Comparison of ENCODE assay signal across 10 cellular contexts in genomic region chr20:58895099-58895795, GRCh38. TPM values are rescaled to one million over a fixed set of nuclear protein-coding genes. Genes with fewer than 3 reads are reported as not detected.
A peak's percentile ranks its signal among the peaks of the same experiment; 100 is the strongest.
DNase-seq lines count a peak whose midpoint lies in the region; ATAC-seq, FAIRE-seq and TF ChIP-seq lines count a peak whose summit lies in the region.
"Had no signal": no experiment of that assay in that cellular context is flagged by ENCODE, and none has a peak within 500 bp of the region (broad histone marks: within the 10 kb centered on the region; RNA-seq: fewer than 3 reads in every experiment).

No MANE protein-coding gene starts in this region.

- 67% methylated on average over 6 of the region's 6 CpGs for WGBS in GM12878 (ENCODE audit: insufficient coverage, insufficient replicate concordance, low lambda C conversion rate, missing lambda C conversion rate)

- TF ChIP-seq RAD21 in GM12878 (IDR thresholded peaks at IDR 0.05; ENCODE audit: insufficient read depth, low read depth, low read length) = no peak

- H3K27me3 ChIP-seq in HUES6 (ENCODE audit: control insufficient read depth, insufficient read depth, low read length) = 0 out of 2 replicates have a peak, but pooled peaks cover 2% of the 10 kb centered on the region
- no peaks in the 10 kb centered on the region for H3K27me3 ChIP-seq in GM12878 (replicated peaks in 1 of 2; ENCODE audit: control insufficient read depth in 2 of 2, insufficient read depth in 2 of 2, low read length in 1 of 2)
- H3K27me3 ChIP-seq in muscle layer of colon (ENCODE audit: control insufficient read depth in 1 of 2, insufficient read depth in 2 of 2, low read length in 2 of 2) = no peaks in the 10 kb centered on the region

- no peak for DNase-seq in AG09309 (ENCODE audit: low read depth)
- DNase-seq in GM12878 (ENCODE audit: low read depth, low spot score) = no peak
- DNase-seq in stimulated activated CD4-positive, alpha-beta T cell treated with anti-CD3 and anti-CD28 coated beads, Interleukin-12 subunit alpha, Interleukin-12 subunit beta, amount 100 ng/mL, for 4 hours = no peak
- no peak for DNase-seq in NCI-H128 (lab: John Stamatoyannopoulos, UW; ENCODE audit: unreplicated experiment)
- DNase-seq in A172 (ENCODE audit: low spot score) = no peak
- no peak for DNase-seq in cerebellar cortex (ENCODE audit: low spot score)
- DNase-seq: activated CD4-positive, alpha-beta T cell treated with anti-CD3 and anti-CD28 coated beads, Interleukin-2, amount 50 U/mL, for 1 hour; NCI-H1436 had no signal

- H3K4me3 ChIP-seq in AG09309 (ENCODE audit: control insufficient read depth, low read depth, low read length) = peak overlapping the region; percentile 12
- peak overlapping the region; percentile 92 for H3K4me3 ChIP-seq in HUES6 (ENCODE audit: low read depth, low read length)
- peak overlapping the region; percentile 67 for H3K4me3 ChIP-seq in GM12878
- peak overlapping the region in 1 of 2 donors; percentile 2 for H3K4me3 ChIP-seq in muscle layer of colon (ENCODE audit: low read depth in 1 of 2, low read length in 2 of 2)

- RAD21 ChIA-PET in GM12878 (lab: Charles Lee; ENCODE audit: unreplicated experiment) = no interaction called here

- H2AFZ ChIP-seq in GM12878 (ENCODE audit: control insufficient read depth, low read depth, low read length) = no peak overlapping the region

- TF ChIP-seq EP300 in GM12878 (IDR thresholded peaks at IDR 0.05; ENCODE audit: borderline replicate concordance in 1 of 2, control insufficient read depth in 1 of 2, low read depth in 2 of 2, low read length in 2 of 2) = no peak

- no peak for ATAC-seq in GM12878

- no TSS peak for BruUV-seq in GM12878 (replicated peaks; lab: Mats Ljungman, UMichigan)

- intact Hi-C loops in GM12878 (cut with micrococcal nuclease; ENCODE audit: unreplicated experiment) = no loop called here

- H3K4me1 ChIP-seq in HUES6 (ENCODE audit: control insufficient read depth, insufficient read depth, low read length) = peaks cover 71% of the 10 kb centered on the region
- peaks cover 14% of the 10 kb centered on the region for H3K4me1 ChIP-seq in GM12878 (ENCODE audit: control insufficient read depth, insufficient read depth, low read length)
- H3K4me1 ChIP-seq in muscle layer of colon (ENCODE audit: insufficient read depth, low read length) = peaks cover 65% of the 10 kb centered on the region

- CTCF ChIA-PET in GM12878 (lab: Yijun Ruan, JAX) = no interaction called here

- H3K79me2 ChIP-seq in GM12878 (ENCODE audit: control insufficient read depth, insufficient read depth, low read length) = peaks cover 92% of the 10 kb centered on the region

- TF ChIP-seq CTCF in AG09309 (IDR thresholded peaks at IDR 0.05; ENCODE audit: control insufficient read depth, insufficient read depth, low read depth, low read length, missing control alignments) = no peak
- TF ChIP-seq CTCF in GM12878 (IDR thresholded peaks at IDR 0.05 in 2 of 3, conservative IDR thresholded peaks at IDR 0.05 in 1 of 3; ENCODE audit: control insufficient read depth in 2 of 3, extremely low read depth in 1 of 3, insufficient read depth in 1 of 3, low read depth in 3 of 3, low read length in 3 of 3) = no peak

- POLR2A ChIA-PET in GM12878 (lab: Charles Lee) = no interaction called here

- SMC1A ChIA-PET in GM12878 (lab: Charles Lee; ENCODE audit: uncharacterized antibody, unreplicated experiment) = interaction anchor here (1.2 to 2.1 kb wide), 2 partner anchors 9 to 13 kb away, joined by 4 to 5 read pairs; no protein-coding TSS in a partner anchor

- TF ChIP-seq POLR2A in GM12878 (IDR thresholded peaks at IDR 0.05; ENCODE audit: low read depth, low read length) = no peak

- H3K4me2 ChIP-seq in GM12878 (ENCODE audit: control insufficient read depth, insufficient read depth) = peak overlapping the region; percentile 86

- H3K9ac ChIP-seq in HUES6 (ENCODE audit: low read length) = peak overlapping the region; percentile 27
- H3K9ac ChIP-seq in GM12878 (ENCODE audit: control insufficient read depth, insufficient read depth, low read length) = peak overlapping the region; percentile 80
- peak overlapping the region; percentile 17 for H3K9ac ChIP-seq in muscle layer of colon (ENCODE audit: low read length)

- in situ Hi-C loops in GM12878 (cut with MboI) = no loop called here

- H3K27ac ChIP-seq in HUES6 (ENCODE audit: low read depth, low read length) (peak overlapping the region; percentile 22), GM12878 (ENCODE audit: control insufficient read depth, insufficient read depth) (peak overlapping the region; percentile 71), muscle layer of colon (ENCODE audit: low read depth, low read length) (no peak overlapping the region)

- H3K9me3 ChIP-seq in HUES6 (ENCODE audit: control insufficient read depth, insufficient read depth, low read depth, low read length) = no peaks in the 10 kb centered on the region
- no peaks in the 10 kb centered on the region for H3K9me3 ChIP-seq in GM12878 (replicated peaks; ENCODE audit: control insufficient read depth, insufficient read depth, low read length)
- no peaks in the 10 kb centered on the region for H3K9me3 ChIP-seq in muscle layer of colon (ENCODE audit: low read length)

- H4K20me1 ChIP-seq in GM12878 (ENCODE audit: control insufficient read depth, insufficient read depth) = peaks cover 5% of the 10 kb centered on the region; the same call in 1 of the 2 replicates

- H3K36me3 ChIP-seq in HUES6 (ENCODE audit: control insufficient read depth, insufficient read depth, low read length) = peaks cover 38% of the 10 kb centered on the region
- peaks cover 0 to 21% of the 10 kb centered on the region in 2 experiments for H3K36me3 ChIP-seq in GM12878 (ENCODE audit: control insufficient read depth in 2 of 2, insufficient read depth in 2 of 2, low read length in 1 of 2)
- H3K36me3 ChIP-seq in muscle layer of colon (ENCODE audit: insufficient read depth, low read length) = peaks cover 9% of the 10 kb centered on the region

- FAIRE-seq in GM12878 (lab: Jason Lieb, UNC) = peak; percentile 23

TF ChIP-seq in GM12878, 131 proteins besides CTCF, POLR2A, EP300 and RAD21 (continues in another document):
- TF ChIP-seq TARDBP (IDR thresholded peaks at IDR 0.05; ENCODE audit: borderline replicate concordance) (no peak), IKZF1 (conservative IDR thresholded peaks at IDR 0.05) (no peak), CREM (IDR thresholded peaks at IDR 0.05; ENCODE audit: low read depth) (no peak), ZNF207 (IDR thresholded peaks at IDR 0.05; ENCODE audit: borderline replicate concordance) (no peak), SREBF2 (IDR thresholded peaks at IDR 0.05; ENCODE audit: low read length) (no peak), SIN3A (IDR thresholded peaks at IDR 0.05; ENCODE audit: low read depth, low read length) (no peak), LARP7 (IDR thresholded peaks at IDR 0.05) (no peak), SREBF1 (IDR thresholded peaks at IDR 0.05; ENCODE audit: low read length) (no peak), POLR2AphosphoS2 (IDR thresholded peaks at IDR 0.05; ENCODE audit: low read depth, low read length) (no peak), SMAD5 (IDR thresholded peaks at IDR 0.05; ENCODE audit: low read depth) (no peak), NR2F1 (conservative IDR thresholded peaks at IDR 0.05) (no peak), SMARCA5 (IDR thresholded peaks at IDR 0.05) (no peak), POU2F2 (IDR thresholded peaks at IDR 0.05; ENCODE audit: borderline replicate concordance, low read depth, low read length) (no peak), CBFB (IDR thresholded peaks at IDR 0.05; ENCODE audit: low read depth) (no peak)

RNA-seq across cellular contexts. Expression of gene GNAS, which starts 42.7 kb away (rescaled TPM):
- total RNA-seq in GM12878 (2013; cell fraction: nucleolus; rRNA removed) = 232 and 244 TPM in 2 replicates
- total RNA-seq in GM12878 (2014; rRNA removed) = 399 and 405 TPM in 2 replicates
- total RNA-seq in GM12878 (2014; rRNA removed; fragmentation: Illumina TruSeq; extraction: Trizol) = 368 and 389 TPM in 2 replicates
- total RNA-seq in GM12878 (2021) = 792 and 818 TPM in 2 replicates
- polyA plus RNA-seq in GM12878 (2011; ENCODE audit: low read depth) = 423 TPM
- polyA plus RNA-seq in GM12878 (2011; rRNA removed) = 449 and 706 TPM in 2 replicates
- polyA plus RNA-seq in GM12878 (2011; cell fraction: cytosol; rRNA removed) = 1,135 and 2,097 TPM in 2 replicates
- 809 and 1,021 TPM in 2 replicates for polyA plus RNA-seq in GM12878 (2011; cell fraction: nucleus; rRNA removed)
- 750 and 915 TPM in 2 replicates for polyA plus RNA-seq in GM12878 (2012)
- polyA plus RNA-seq in GM12878 (2014; fragmentation: Illumina TruSeq; extraction: Trizol) = 838 and 950 TPM in 2 replicates
- polyA plus RNA-seq in GM12878 (2014; fragmentation: Nextera tagmentation; extraction: Ambion mirVana) = 100 to 1,000 TPM; 242 to 344 TPM
- 625 and 680 TPM in 2 replicates for polyA plus RNA-seq in GM12878 (2014; rRNA removed)
- polyA plus RNA-seq in GM12878 (2016; fragmentation: Nextera tagmentation; extraction: Ambion mirVana) = 100 to 1,000 TPM; 209 to 261 TPM
- polyA minus RNA-seq in GM12878 (2011; rRNA and poly(A)+ RNA removed) = 1,102 and 1,227 TPM in 2 replicates
- polyA minus RNA-seq in GM12878 (2011; cell fraction: cytosol; rRNA and poly(A)+ RNA removed) = 416 and 532 TPM in 2 replicates
- 176 and 287 TPM in 2 replicates for polyA minus RNA-seq in GM12878 (2011; cell fraction: nucleus; rRNA and poly(A)+ RNA removed)
- total RNA-seq in A172 (2014; rRNA removed; shearing (Covaris generic)) = 416 and 436 TPM in 2 replicates

RNA-seq across cellular contexts. Expression of gene GNAS-AS1, which starts 44.5 kb away (rescaled TPM):
- total RNA-seq in GM12878 (2013; cell fraction: nucleolus; rRNA removed) = 7.0 and 8.7 TPM in 2 replicates
- 1.9 and 2.1 TPM in 2 replicates for total RNA-seq in GM12878 (2014; rRNA removed)
- total RNA-seq in GM12878 (2014; rRNA removed; fragmentation: Illumina TruSeq; extraction: Trizol) = 0.74 and 0.85 TPM in 2 replicates
- 1.6 and 2.6 TPM in 2 replicates for total RNA-seq in GM12878 (2021)
- 0.31 TPM for polyA plus RNA-seq in GM12878 (2011; ENCODE audit: low read depth)
- 0.85 and 0.99 TPM in 2 replicates for polyA plus RNA-seq in GM12878 (2011; rRNA removed)
- polyA plus RNA-seq in GM12878 (2011; cell fraction: cytosol; rRNA removed) = 0.99 and 1.7 TPM in 2 replicates
- polyA plus RNA-seq in GM12878 (2011; cell fraction: nucleus; rRNA removed) = 3.7 and 4.7 TPM in 2 replicates
- 0.45 and 0.58 TPM in 2 replicates for polyA plus RNA-seq in GM12878 (2012)
- polyA plus RNA-seq in GM12878 (2014; fragmentation: Illumina TruSeq; extraction: Trizol) = 0.36 and 0.66 TPM in 2 replicates
- polyA plus RNA-seq in GM12878 (2014; fragmentation: Nextera tagmentation; extraction: Ambion mirVana) = under 1 TPM; 0.06 to 0.35 TPM
- polyA plus RNA-seq in GM12878 (2014; rRNA removed) = 1.7 and 2.1 TPM in 2 replicates
- 1 to 10 TPM; 1.4 to 2.7 TPM for polyA plus RNA-seq in GM12878 (2016; fragmentation: Nextera tagmentation; extraction: Ambion mirVana)
- 0.46 and 1.2 TPM in 2 replicates for polyA minus RNA-seq in GM12878 (2011; rRNA and poly(A)+ RNA removed)
- polyA minus RNA-seq in GM12878 (2011; cell fraction: cytosol; rRNA and poly(A)+ RNA removed) = 0.62 and 0.67 TPM in 2 replicates
- polyA minus RNA-seq in GM12878 (2011; cell fraction: nucleus; rRNA and poly(A)+ RNA removed) = 2.5 and 5.3 TPM in 2 replicates
- total RNA-seq in A172 (2014; rRNA removed; shearing (Covaris generic)) = 1.1 and 1.8 TPM in 2 replicates

Comparison
In these comparisons a context has a peak if more than half of its experiments do, and no peak if none do; other contexts are left out.
1. H3K9ac ChIP-seq: peak in every context shown above with its lines; median percentile 80 in GM12878; 27 in HUES6; 17 in muscle layer of colon.